In genomic region chr3:5231536-5231935, GRCh38 we compare ENCODE assay signal across 16 cellular contexts.
"Had no signal": no experiment of that assay in that cellular context is flagged by ENCODE, and none has a peak within 500 bp of the region (broad histone marks: within the 10 kb centered on the region; RNA-seq: fewer than 3 reads in every experiment).

No MANE protein-coding gene starts in this region.

- H3K36me3 ChIP-seq: gastroesophageal sphincter, left lung, neutrophil, thoracic aorta, WERI-Rb-1 had no signal

- H3K27ac ChIP-seq: epithelial cell of prostate, gastroesophageal sphincter, left lung, neutrophil, thoracic aorta, WERI-Rb-1 had no signal

- H3K27me3 ChIP-seq: left lung, neutrophil had no signal

- H3K9me3 ChIP-seq: gastroesophageal sphincter, left lung, neutrophil, thoracic aorta had no signal

- H3K4me3 ChIP-seq: gastroesophageal sphincter, left lung, thoracic aorta had no signal

- DNase-seq: activated CD4-positive, alpha-beta T cell treated with anti-CD3 and anti-CD28 coated beads, Interleukin-2, amount 50 U/mL, for 48 hours; activated naive CD4-positive, alpha-beta T cell treated with Interleukin-2 at 50 U/mL for 16 hours; dermis blood vessel endothelial cell; effector memory CD8-positive, alpha-beta T cell; left lung; mammary epithelial cell; naive thymus-derived CD4-positive, alpha-beta T cell; retina; stimulated activated CD4-positive, alpha-beta T cell treated with anti-CD3 and anti-CD28 coated beads, Interleukin-12 subunit alpha, Interleukin-12 subunit beta, amount 100 ng/mL, for 4 hours; stimulated activated CD4-positive, alpha-beta T cell treated with anti-CD3 and anti-CD28 coated beads, Interleukin-2, amount 100 ng/mL, for 24 hours; WERI-Rb-1 had no signal

- ATAC-seq: activated T-helper 17 cell treated with anti-CD3 and anti-CD28 coated beads, Interleukin-2, amount 50 U/mL, for 72 hours; effector memory CD8-positive, alpha-beta T cell; gastroesophageal sphincter; left lung; naive thymus-derived CD4-positive, alpha-beta T cell had no signal

- H3K4me1 ChIP-seq: gastroesophageal sphincter, left lung had no signal
